In genomic region chr4:145316961-145317360, GRCh38 we compare ENCODE assay signal across 17 cellular contexts.
A peak's percentile ranks its signal among the peaks of the same experiment; 100 is the strongest.
DNase-seq lines count a peak whose midpoint lies in the region; ATAC-seq and TF ChIP-seq lines count a peak whose summit lies in the region.
"Had no signal": no experiment of that assay in that cellular context is flagged by ENCODE, and none has a peak within 500 bp of the region (broad histone marks: within the 10 kb centered on the region; RNA-seq: fewer than 3 reads in every experiment).

No MANE protein-coding gene starts in this region.

- WGBS in lower leg skin, 2 donors, result 79 to 94% methylated on average over 1 of the region's 1 CpG

- no peak for DNase-seq in SK-N-MC (ENCODE audit: low read depth, low spot score)
- DNase-seq in fibroblast of the aortic adventitia (ENCODE audit: low read depth), result peak; percentile 16
- DNase-seq in iPS-NIHi11 (ENCODE audit: low spot score), result no peak
- no peak for DNase-seq in lower leg skin (ENCODE audit: low spot score in 2 of 2)
- DNase-seq: AML-193; Caco-2; Calu3; CD4-positive, alpha-beta T cell; CD8-positive, alpha-beta T cell; DMS79 treated with DMSO at 0.1 percent for 48 hours; GF-D8 had no signal

- no peak overlapping the region for H3K4me3 ChIP-seq in SK-N-MC
- no peak overlapping the region for H3K4me3 ChIP-seq in fibroblast of the aortic adventitia (ENCODE audit: low read depth, low read length)
- no peak overlapping the region for H3K4me3 ChIP-seq in lower leg skin (ENCODE audit: low read depth, poor library complexity, severe bottlenecking)
- H3K4me3 ChIP-seq: A549; BLaER1 treated with 17β-estradiol and CSF1 and Interleukin-3, amounts not matched to agents 10 nM and 100 nM had no signal

- ATAC-seq in SK-N-SH treated with all-trans-retinoic acid at 6 μM for 48 hours (peak; percentile 70), HG03571 (IDR thresholded peaks at IDR 0.05; ENCODE audit: unreplicated experiment) (no peak)
- ATAC-seq: A549; CD8-positive, alpha-beta T cell had no signal

- H3K27ac ChIP-seq in SK-N-MC, result peak overlapping the region; percentile 95; the same call in 1 of the 2 replicates
- H3K27ac ChIP-seq: 22Rv1; A549; BLaER1 treated with 17β-estradiol and CSF1 and Interleukin-3, amounts not matched to agents 10 nM and 100 nM; C4-2B had no signal

- TF ChIP-seq CTCF in fibroblast of the aortic adventitia (IDR thresholded peaks at IDR 0.05; ENCODE audit: insufficient read depth, low read length) (no peak), lower leg skin (IDR thresholded peaks at IDR 0.05) (no peak)

- H3K9me3 ChIP-seq in SK-N-MC (ENCODE audit: low read depth, low read length), result no peaks in the 10 kb centered on the region
- H3K9me3 ChIP-seq: A549, Caco-2 had no signal

- H3K9ac ChIP-seq in SK-N-MC (ENCODE audit: insufficient read length), result no peak overlapping the region
- H3K9ac ChIP-seq: BLaER1 treated with 17β-estradiol and CSF1 and Interleukin-3, amounts not matched to agents 10 nM and 100 nM had no signal

- intact Hi-C loops in lower leg skin (cut with DNase I; ENCODE audit: low total_unique reads), result no loop called here

- no peak for TF ChIP-seq POLR2A in lower leg skin (IDR thresholded peaks at IDR 0.05)

- no peaks in the 10 kb centered on the region for H3K36me3 ChIP-seq in SK-N-MC (ENCODE audit: insufficient read depth, low read length)
- H3K36me3 ChIP-seq: BLaER1 treated with 17β-estradiol and CSF1 and Interleukin-3, amounts not matched to agents 10 nM and 100 nM had no signal

TF ChIP-seq in SK-N-SH treated with all-trans-retinoic acid at 6 μM for 48 hours, 23 proteins besides CTCF, POLR2A, EP300 and RAD21:
- TF ChIP-seq CREB5 (CRISPR knock-in tag; IDR thresholded peaks at IDR 0.05; ENCODE audit: low read depth) (peak; percentile 29; the same call in 1 of the 2 replicates), ISL1 (CRISPR knock-in tag; IDR thresholded peaks at IDR 0.05) (peak; percentile 99), ZFP3 (CRISPR knock-in tag; IDR thresholded peaks at IDR 0.05) (no peak), OSR1 (CRISPR knock-in tag; IDR thresholded peaks at IDR 0.05) (no peak), POU6F1 (CRISPR knock-in tag; IDR thresholded peaks at IDR 0.05; ENCODE audit: borderline replicate concordance, low read depth) (peak; percentile 78; the same call in 1 of the 2 replicates), PATZ1 (CRISPR knock-in tag; IDR thresholded peaks at IDR 0.05; ENCODE audit: borderline replicate concordance) (peak; percentile 97), ZC3H10 (CRISPR knock-in tag; IDR thresholded peaks at IDR 0.05) (peak; percentile 96), CSDC2 (CRISPR knock-in tag; IDR thresholded peaks at IDR 0.05) (no peak), RARB (CRISPR knock-in tag; IDR thresholded peaks at IDR 0.05) (peak; percentile 91), CSRNP3 (CRISPR knock-in tag; IDR thresholded peaks at IDR 0.05) (peak; percentile 72; the same call in 1 of the 2 replicates), TOX (CRISPR knock-in tag; IDR thresholded peaks at IDR 0.05; ENCODE audit: borderline replicate concordance) (peak; percentile 94)
TF ChIP-seq in SK-N-SH treated with all-trans-retinoic acid at 6 μM for 48 hours: peak in this region for 8.
